In the genomic region with DNA sequence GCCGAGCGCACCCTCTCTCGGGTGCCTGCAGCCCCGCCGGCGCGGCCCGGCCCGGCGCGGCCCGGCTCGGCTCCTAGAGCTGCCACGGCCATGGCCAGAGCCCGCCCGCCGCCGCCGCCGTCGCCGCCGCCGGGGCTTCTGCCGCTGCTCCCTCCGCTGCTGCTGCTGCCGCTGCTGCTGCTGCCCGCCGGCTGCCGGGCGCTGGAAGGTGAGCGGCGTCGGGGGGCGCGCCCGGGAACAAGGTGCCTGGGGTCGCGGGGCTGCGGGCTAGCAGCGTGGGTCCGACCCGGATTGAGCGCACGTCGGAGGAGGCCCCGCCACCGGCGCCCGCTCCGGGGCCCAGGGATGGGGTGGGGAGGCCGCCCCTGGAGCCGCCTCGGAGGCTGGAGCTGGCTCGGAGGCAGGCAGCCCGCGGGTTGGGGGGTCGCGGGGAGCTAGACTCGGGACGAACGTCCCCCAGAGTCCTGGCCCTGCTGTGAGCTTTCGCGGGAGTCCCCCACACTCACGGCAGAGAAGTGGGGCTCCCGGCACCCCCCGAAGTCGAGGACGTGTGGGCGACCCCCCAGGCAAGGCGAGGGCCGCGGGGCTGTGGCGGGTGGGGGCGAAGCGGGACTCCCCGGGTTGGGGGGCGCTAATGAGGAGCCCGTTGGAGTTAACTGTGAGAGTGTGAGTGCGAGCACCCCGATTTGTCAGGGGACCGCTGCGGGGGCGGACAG, we compare ENCODE assay signal across 1 cellular context.
TF ChIP-seq lines count a peak whose summit lies in the region.

No MANE protein-coding gene starts in this region.

TF ChIP-seq in SK-N-SH, 30 proteins besides CTCF, POLR2A, EP300 and RAD21 (continued from another document):
- TF ChIP-seq YY1 (IDR thresholded peaks at IDR 0.05; ENCODE audit: low read depth): no peak
- TF ChIP-seq FOXM1 (IDR thresholded peaks at IDR 0.05; ENCODE audit: low read depth): no peak
- TF ChIP-seq, protein P1, sequence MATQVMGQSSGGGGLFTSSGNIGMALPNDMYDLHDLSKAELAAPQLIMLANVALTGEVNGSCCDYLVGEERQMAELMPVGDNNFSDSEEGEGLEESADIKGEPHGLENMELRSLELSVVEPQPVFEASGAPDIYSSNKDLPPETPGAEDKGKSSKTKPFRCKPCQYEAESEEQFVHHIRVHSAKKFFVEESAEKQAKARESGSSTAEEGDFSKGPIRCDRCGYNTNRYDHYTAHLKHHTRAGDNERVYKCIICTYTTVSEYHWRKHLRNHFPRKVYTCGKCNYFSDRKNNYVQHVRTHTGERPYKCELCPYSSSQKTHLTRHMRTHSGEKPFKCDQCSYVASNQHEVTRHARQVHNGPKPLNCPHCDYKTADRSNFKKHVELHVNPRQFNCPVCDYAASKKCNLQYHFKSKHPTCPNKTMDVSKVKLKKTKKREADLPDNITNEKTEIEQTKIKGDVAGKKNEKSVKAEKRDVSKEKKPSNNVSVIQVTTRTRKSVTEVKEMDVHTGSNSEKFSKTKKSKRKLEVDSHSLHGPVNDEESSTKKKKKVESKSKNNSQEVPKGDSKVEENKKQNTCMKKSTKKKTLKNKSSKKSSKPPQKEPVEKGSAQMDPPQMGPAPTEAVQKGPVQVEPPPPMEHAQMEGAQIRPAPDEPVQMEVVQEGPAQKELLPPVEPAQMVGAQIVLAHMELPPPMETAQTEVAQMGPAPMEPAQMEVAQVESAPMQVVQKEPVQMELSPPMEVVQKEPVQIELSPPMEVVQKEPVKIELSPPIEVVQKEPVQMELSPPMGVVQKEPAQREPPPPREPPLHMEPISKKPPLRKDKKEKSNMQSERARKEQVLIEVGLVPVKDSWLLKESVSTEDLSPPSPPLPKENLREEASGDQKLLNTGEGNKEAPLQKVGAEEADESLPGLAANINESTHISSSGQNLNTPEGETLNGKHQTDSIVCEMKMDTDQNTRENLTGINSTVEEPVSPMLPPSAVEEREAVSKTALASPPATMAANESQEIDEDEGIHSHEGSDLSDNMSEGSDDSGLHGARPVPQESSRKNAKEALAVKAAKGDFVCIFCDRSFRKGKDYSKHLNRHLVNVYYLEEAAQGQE (IDR thresholded peaks at IDR 0.05; ENCODE audit: low read depth, low read length): no peak
- no peak for TF ChIP-seq EZH2phosphoT487 (IDR thresholded peaks at IDR 0.05; ENCODE audit: borderline replicate concordance, low read depth)
- no peak for TF ChIP-seq RXRA (IDR thresholded peaks at IDR 0.05; ENCODE audit: borderline replicate concordance, low read depth)
TF ChIP-seq in SK-N-SH: peak in this region for 0.
